15 cellular contexts compared by ENCODE assay signal in the genomic region with DNA sequence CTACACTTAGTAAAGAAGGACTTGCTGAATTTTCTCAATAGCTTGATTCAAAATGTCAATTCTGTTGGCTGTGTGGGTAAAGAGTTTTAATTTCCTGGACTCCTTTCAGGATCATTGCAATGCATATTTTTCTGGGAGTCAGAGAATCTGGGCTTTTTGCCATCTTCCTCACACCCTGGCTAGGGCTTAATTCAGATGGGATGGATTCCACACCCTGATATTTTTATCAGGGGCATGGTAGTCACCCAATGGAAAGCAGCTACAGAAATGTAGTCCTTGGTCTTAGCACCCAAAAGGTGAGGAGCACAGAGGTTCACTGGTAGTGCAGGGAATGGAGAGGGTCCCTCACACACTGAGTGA.
DNase-seq lines count a peak whose midpoint lies in the region; ATAC-seq, FAIRE-seq and TF ChIP-seq lines count a peak whose summit lies in the region.
"Had no signal": no experiment of that assay in that cellular context is flagged by ENCODE, and none has a peak within 500 bp of the region (broad histone marks: within the 10 kb centered on the region; RNA-seq: fewer than 3 reads in every experiment).

No MANE protein-coding gene starts in this region.

- TF ChIP-seq CTCF in AG09309 (IDR thresholded peaks at IDR 0.05; ENCODE audit: control insufficient read depth, insufficient read depth, low read depth, low read length, missing control alignments) (no peak), bronchial epithelial cell (IDR thresholded peaks at IDR 0.05; ENCODE audit: insufficient read depth, low read length, severe bottlenecking) (no peak)

- no peaks in the 10 kb centered on the region for H3K27me3 ChIP-seq in bronchial epithelial cell (ENCODE audit: control insufficient read depth, insufficient read depth, low read length)
- H3K27me3 ChIP-seq in muscle layer of duodenum (ENCODE audit: low read depth, low read length) = no peaks in the 10 kb centered on the region
- H3K27me3 ChIP-seq: tibial nerve had no signal

- no peaks in the 10 kb centered on the region for H3K9me3 ChIP-seq in muscle layer of duodenum (ENCODE audit: control insufficient read depth in 1 of 2, low read length in 2 of 2)
- H3K9me3 ChIP-seq: tibial nerve had no signal

- H3K4me3 ChIP-seq in AG09309 (ENCODE audit: control insufficient read depth, low read depth, low read length) = no peak overlapping the region
- H3K4me3 ChIP-seq in bronchial epithelial cell (ENCODE audit: low read depth, low read length) = no peak overlapping the region
- no peak overlapping the region for H3K4me3 ChIP-seq in muscle layer of duodenum (ENCODE audit: low read depth in 1 of 2, low read length in 2 of 2)
- H3K4me3 ChIP-seq: tibial nerve had no signal

- FAIRE-seq in bronchial epithelial cell (lab: Jason Lieb, UNC) = peak; percentile 80
- FAIRE-seq: TTC549 had no signal

- H3K36me3 ChIP-seq in bronchial epithelial cell (ENCODE audit: control insufficient read depth, insufficient read depth, low read length) (peaks cover 5% of the 10 kb centered on the region), muscle layer of duodenum (ENCODE audit: control insufficient read depth in 1 of 2, insufficient read depth in 2 of 2, low read length in 2 of 2) (no peaks in the 10 kb centered on the region)

- DNase-seq in AG09309 (ENCODE audit: low read depth) (peak; percentile 29), GM04504 (ENCODE audit: low read depth) (peak; percentile 58), bronchial epithelial cell (ENCODE audit: low read depth) (peak; percentile 29), NCI-H1436 treated with DMSO at 0.1 percent for 48 hours (lab: John Stamatoyannopoulos, UW) (no peak), HT-29 (ENCODE audit: low spot score) (no peak)
- no peak for DNase-seq in activated effector memory CD4-positive, alpha-beta T cell treated with Interleukin-2 at 50 U/mL for 16 hours
- DNase-seq: activated effector memory CD4-positive, alpha-beta T cell treated with anti-CD3 and anti-CD28 coated beads, Interleukin-2, amount 50 U/mL, for 16 hours; DND-41; effector CD8-positive, alpha-beta T cell; H7; MM.1S had no signal

- peak overlapping the region; percentile 14 for H3K27ac ChIP-seq in muscle layer of duodenum (ENCODE audit: low read length)

- H3K4me1 ChIP-seq in muscle layer of duodenum (ENCODE audit: control insufficient read depth in 1 of 2, insufficient read depth in 2 of 2, low read length in 2 of 2) = peaks cover 13 to 34% of the 10 kb centered on the region in 2 donors

- ATAC-seq in activated CD4-positive, CD25-positive, alpha-beta regulatory T cell treated with anti-CD3 and anti-CD28 coated beads, Interleukin-2, amount 50 U/mL, for 24 hours = no peak

Comparison
In these comparisons a context has a peak if more than half of its experiments do, and no peak if none do; other contexts are left out.
1. DNase-seq: peak in AG09309 (single experiment), GM04504 (single experiment) and bronchial epithelial cell (single experiment); none in NCI-H1436 treated with DMSO at 0.1 percent for 48 hours (single experiment), HT-29 (single experiment) and activated effector memory CD4-positive, alpha-beta T cell treated with Interleukin-2 at 50 U/mL for 16 hours (single experiment).